ENCODE assay signal across 22 cellular contexts in the genomic region with DNA sequence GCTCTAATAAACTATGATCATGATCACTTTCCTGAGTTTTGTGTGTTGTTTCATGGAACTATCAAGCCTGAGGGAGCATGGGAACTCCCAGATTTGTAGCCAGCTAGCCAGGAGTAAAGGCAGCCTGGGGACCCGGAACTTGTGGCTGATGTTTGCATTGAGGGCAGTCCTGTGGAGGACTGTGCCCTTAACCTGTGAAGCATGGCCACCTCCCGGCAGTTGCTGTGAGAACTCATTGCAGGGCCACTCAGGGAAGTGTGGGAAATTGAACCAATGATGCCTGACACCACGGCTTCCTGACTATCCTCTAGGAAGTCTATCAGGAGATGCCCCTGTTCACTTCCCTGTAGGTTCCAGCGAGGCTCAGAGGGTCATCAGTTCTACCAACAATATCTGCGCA.
A peak's percentile ranks its signal among the peaks of the same experiment; 100 is the strongest.
DNase-seq lines count a peak whose midpoint lies in the region; ATAC-seq and TF ChIP-seq lines count a peak whose summit lies in the region.
"Had no signal": no experiment of that assay in that cellular context is flagged by ENCODE, and none has a peak within 500 bp of the region (broad histone marks: within the 10 kb centered on the region; RNA-seq: fewer than 3 reads in every experiment).

No MANE protein-coding gene starts in this region.

- DNase-seq in caudate nucleus (lab: John Stamatoyannopoulos, UW) (peak in 1 of 61 donors; percentile 4), mucosa of descending colon (no peak), PC-3 (no peak), breast epithelium (ENCODE audit: low spot score in 2 of 2) (no peak), HUDEP-2 (lab: John Stamatoyannopoulos, UW; ENCODE audit: unreplicated experiment in 76 of 76) (no peak), NCI-H2171 (lab: John Stamatoyannopoulos, UW) (no peak)
- DNase-seq: activated CD4-positive, CD25-positive, alpha-beta regulatory T cell; activated naive CD4-positive, alpha-beta T cell treated with anti-CD3 and anti-CD28 coated beads for 36 hours; activated T-cell treated with anti-CD3 and anti-CD28 coated beads, Interleukin-2, amount 50 U/mL, for 48 hours; amniotic stem cell; BE2C; Calu3; effector CD8-positive, alpha-beta T cell; foreskin melanocyte; kidney; NCI-H146; NCI-H69 had no signal

- H3K79me2 ChIP-seq in PC-3 (ENCODE audit: low read length): no peaks in the 10 kb centered on the region

- POLR2A ChIA-PET in PC-3 (lab: Charles Lee; ENCODE audit: unreplicated experiment): no interaction called here

- no peak for TF ChIP-seq CTCF in mucosa of descending colon (IDR thresholded peaks at IDR 0.05)
- no peak for TF ChIP-seq CTCF in PC-3 (conservative IDR thresholded peaks at IDR 0.05; ENCODE audit: low read depth, low read length)
- no peak for TF ChIP-seq CTCF in breast epithelium (IDR thresholded peaks at IDR 0.05)

- no peaks in the 10 kb centered on the region for H3K27me3 ChIP-seq in BLaER1
- H3K27me3 ChIP-seq in stomach smooth muscle (ENCODE audit: control insufficient read depth in 1 of 2, insufficient read depth in 2 of 2, low read length in 2 of 2): no peaks in the 10 kb centered on the region
- H3K27me3 ChIP-seq in PC-3 (ENCODE audit: low read length): no peaks in the 10 kb centered on the region
- H3K27me3 ChIP-seq in breast epithelium: no peaks in the 10 kb centered on the region
- H3K27me3 ChIP-seq: BE2C had no signal

- H3K4me2 ChIP-seq in BLaER1: peak overlapping the region; percentile 47
- H3K4me2 ChIP-seq in PC-3 (ENCODE audit: low read length): no peak overlapping the region
- H3K4me2 ChIP-seq: A549, KMS-11 had no signal

- intact Hi-C loops in mucosa of descending colon (cut with DNase I, micrococcal nuclease): no loop called here
- intact Hi-C loops in PC-3 (cut with micrococcal nuclease): no loop called here
- intact Hi-C loops in breast epithelium (cut with DNase I; ENCODE audit: low total_unique reads): no loop called here

- peaks cover 22% of the 10 kb centered on the region for H3K4me1 ChIP-seq in BLaER1
- H3K4me1 ChIP-seq in mucosa of descending colon (ENCODE audit: low read depth): peaks cover 7% of the 10 kb centered on the region
- H3K4me1 ChIP-seq in stomach smooth muscle (ENCODE audit: control insufficient read depth, insufficient read depth, low read length): peaks cover 8% of the 10 kb centered on the region
- peaks cover 19% of the 10 kb centered on the region for H3K4me1 ChIP-seq in PC-3 (ENCODE audit: insufficient read depth, low read length)
- H3K4me1 ChIP-seq in breast epithelium: no peaks in the 10 kb centered on the region
- H3K4me1 ChIP-seq: BE2C had no signal

- H3K9me3 ChIP-seq in BLaER1 (peaks cover 1% of the 10 kb centered on the region), mucosa of descending colon (peaks cover 4% of the 10 kb centered on the region), stomach smooth muscle (ENCODE audit: control insufficient read depth in 2 of 2, low read length in 2 of 2) (peaks cover 0 to under 1% of the 10 kb centered on the region in 2 donors), PC-3 (ENCODE audit: low read length) (no peaks in the 10 kb centered on the region), breast epithelium (peaks cover 0 to 4% of the 10 kb centered on the region in 2 donors)
- H3K9me3 ChIP-seq: BE2C had no signal

- H4K20me1 ChIP-seq in BLaER1: no peaks in the 10 kb centered on the region
- no peaks in the 10 kb centered on the region for H4K20me1 ChIP-seq in PC-3 (ENCODE audit: low read length)

- H3K36me3 ChIP-seq in BLaER1 (no peaks in the 10 kb centered on the region), mucosa of descending colon (ENCODE audit: low read depth) (no peaks in the 10 kb centered on the region), stomach smooth muscle (ENCODE audit: control insufficient read depth in 2 of 2, insufficient read depth in 2 of 2, low read length in 2 of 2) (no peaks in the 10 kb centered on the region), PC-3 (ENCODE audit: low read depth, low read length) (no peaks in the 10 kb centered on the region), breast epithelium (no peaks in the 10 kb centered on the region)
- H3K36me3 ChIP-seq: BE2C had no signal

- H3K4me3 ChIP-seq in BLaER1 (no peak overlapping the region), mucosa of descending colon (no peak overlapping the region), stomach smooth muscle (ENCODE audit: low read length in 2 of 2) (no peak overlapping the region), PC-3 (ENCODE audit: low read length) (no peak overlapping the region), breast epithelium (no peak overlapping the region)
- H3K4me3 ChIP-seq: A549 had no signal

- H3K9ac ChIP-seq in BLaER1 (no peak overlapping the region), stomach smooth muscle (ENCODE audit: low read length in 2 of 2) (no peak overlapping the region), PC-3 (ENCODE audit: low read length) (no peak overlapping the region)
- H3K9ac ChIP-seq: KMS-11 had no signal

- H2AFZ ChIP-seq in PC-3 (ENCODE audit: low read length): no peak overlapping the region

- ATAC-seq in mucosa of descending colon (peak; percentile 34), PC-3 (no peak)
- ATAC-seq: A549; natural killer cell treated with Interleukin-12 subunit alpha and Interleukin-12 subunit beta and Interleukin-15 and Interleukin-18, amount 100 ng/mL, for 72 hours had no signal

- H3K27ac ChIP-seq in BLaER1: no peak overlapping the region
- peak overlapping the region; percentile 80 for H3K27ac ChIP-seq in caudate nucleus (ENCODE audit: low read depth, low read length)
- H3K27ac ChIP-seq in stomach smooth muscle (ENCODE audit: low read length): peak overlapping the region; percentile 27
- no peak overlapping the region for H3K27ac ChIP-seq in PC-3 (ENCODE audit: low read length)
- no peak overlapping the region for H3K27ac ChIP-seq in breast epithelium
- H3K27ac ChIP-seq: A549, KMS-11 had no signal

- BruUV-seq in PC-3 (replicated peaks; lab: Mats Ljungman, UMichigan): no TSS peak

- CTCF ChIA-PET in PC-3 (lab: Charles Lee): no interaction called here

- TF ChIP-seq POLR2A in breast epithelium (IDR thresholded peaks at IDR 0.05): no peak

- H3F3A ChIP-seq in PC-3 (ENCODE audit: low read length, unreplicated experiment): peaks cover 9% of the 10 kb centered on the region

- no peaks in the 10 kb centered on the region for H3K9me2 ChIP-seq in PC-3 (replicated peaks; ENCODE audit: low read length)

Comparison
In these comparisons a context has a peak if more than half of its experiments do, and no peak if none do; other contexts are left out.
1. H3K27ac ChIP-seq: peak in caudate nucleus (single experiment) and stomach smooth muscle (single experiment); none in BLaER1 (single experiment), PC-3 (single experiment) and breast epithelium (0 of 2).